Comparison of ENCODE assay signal across 10 cellular contexts in genomic region chr1:116824631-116825399, GRCh38.
DNase-seq lines count a peak whose midpoint lies in the region; ATAC-seq and TF ChIP-seq lines count a peak whose summit lies in the region.
"Had no signal": no experiment of that assay in that cellular context is flagged by ENCODE, and none has a peak within 500 bp of the region (broad histone marks: within the 10 kb centered on the region; RNA-seq: fewer than 3 reads in every experiment).

No MANE protein-coding gene starts in this region.

- peaks cover 45% of the 10 kb centered on the region for H3K4me1 ChIP-seq in DND-41 (ENCODE audit: insufficient read depth, low read length)
- H3K4me1 ChIP-seq in mucosa of rectum (ENCODE audit: control insufficient read depth in 2 of 2, insufficient read depth in 2 of 2, low read length in 2 of 2) = peaks cover 28 to 31% of the 10 kb centered on the region in 2 donors
- H3K4me1 ChIP-seq: left lung had no signal

- no peak overlapping the region for H3K4me2 ChIP-seq in DND-41 (ENCODE audit: insufficient read depth, low read length)

- H3K27me3 ChIP-seq in DND-41 (ENCODE audit: insufficient read depth, low read length, poor library complexity) = no peaks in the 10 kb centered on the region
- H3K27me3 ChIP-seq in mucosa of rectum (ENCODE audit: control insufficient read depth in 2 of 2, insufficient read depth in 2 of 2, low read length in 2 of 2) = no peaks in the 10 kb centered on the region
- H3K27me3 ChIP-seq: left lung had no signal

- peaks cover 11% of the 10 kb centered on the region for H3K36me3 Mint-ChIP-seq in activated T-helper 1 cell treated with anti-CD3 and anti-CD28 coated beads, Interleukin-12 subunit alpha, Interleukin-12 subunit beta, Interleukin-2, Interleukin-4 antibody, amounts not matched to agents 30 ng/mL and 10 ng/mL and 1 ng/mL, durations not matched to agents 14 hours and 24 hours and 36 hours (ENCODE audit: low read depth)

- ATAC-seq in DND-41 (ENCODE audit: insufficient read depth, low read depth) (no peak), GM19351 (IDR thresholded peaks at IDR 0.05; ENCODE audit: unreplicated experiment) (no peak)
- ATAC-seq: left lung had no signal

- H3K27me3 Mint-ChIP-seq in activated T-helper 1 cell treated with anti-CD3 and anti-CD28 coated beads, Interleukin-12 subunit alpha, Interleukin-12 subunit beta, Interleukin-2, Interleukin-4 antibody, amounts not matched to agents 30 ng/mL and 10 ng/mL and 1 ng/mL, durations not matched to agents 14 hours and 24 hours and 36 hours (ENCODE audit: insufficient read depth) = no peaks in the 10 kb centered on the region

- peak overlapping the region; percentile 95 for H3K27ac Mint-ChIP-seq in activated T-helper 1 cell treated with anti-CD3 and anti-CD28 coated beads, Interleukin-12 subunit alpha, Interleukin-12 subunit beta, Interleukin-2, Interleukin-4 antibody, amounts not matched to agents 30 ng/mL and 10 ng/mL and 1 ng/mL, durations not matched to agents 14 hours and 24 hours and 36 hours

- H3K9ac ChIP-seq in DND-41 (ENCODE audit: low read depth, low read length) = no peak overlapping the region
- peak overlapping the region in 1 of 2 donors; percentile 79 for H3K9ac ChIP-seq in mucosa of rectum (ENCODE audit: low read depth in 1 of 2, low read length in 2 of 2)

- peak overlapping the region; percentile 94 for H3K27ac ChIP-seq in DND-41 (ENCODE audit: low read length)
- H3K27ac ChIP-seq in mucosa of rectum (ENCODE audit: low read depth in 2 of 2, low read length in 2 of 2) = peak overlapping the region; percentile 87 to 88
- H3K27ac ChIP-seq: left lung had no signal

- H3K4me3 Mint-ChIP-seq in activated T-helper 1 cell treated with anti-CD3 and anti-CD28 coated beads, Interleukin-12 subunit alpha, Interleukin-12 subunit beta, Interleukin-2, Interleukin-4 antibody, amounts not matched to agents 30 ng/mL and 10 ng/mL and 1 ng/mL, durations not matched to agents 14 hours and 24 hours and 36 hours = peak overlapping the region; percentile 70

- TF ChIP-seq CTCF in DND-41 (IDR thresholded peaks at IDR 0.05; ENCODE audit: borderline replicate concordance, extremely low read depth, low read length, poor library complexity, severe bottlenecking) = no peak

- no peaks in the 10 kb centered on the region for H3K9me3 ChIP-seq in DND-41 (ENCODE audit: insufficient read depth, low read length, severe bottlenecking)
- H3K9me3 ChIP-seq in mucosa of rectum (ENCODE audit: control insufficient read depth in 2 of 2, low read length in 2 of 2) = peaks cover 0 to 3% of the 10 kb centered on the region in 2 donors
- H3K9me3 ChIP-seq: left lung had no signal

- H2AFZ ChIP-seq in DND-41 (ENCODE audit: low read depth, low read length) = peak overlapping the region; percentile 63; the same call in 1 of the 2 replicates

- no peak overlapping the region for H3K4me3 ChIP-seq in DND-41 (ENCODE audit: low read depth in 1 of 2, low read length in 2 of 2)
- peak overlapping the region; percentile 54 to 56 for H3K4me3 ChIP-seq in mucosa of rectum (ENCODE audit: low read length in 2 of 2)
- H3K4me3 ChIP-seq: left lung had no signal

- intact Hi-C loops in activated T-helper 1 cell treated with anti-CD3 and anti-CD28 coated beads, Interleukin-12 subunit alpha, Interleukin-12 subunit beta, Interleukin-2, Interleukin-4 antibody, amounts not matched to agents 30 ng/mL and 10 ng/mL and 1 ng/mL, durations not matched to agents 14 hours and 24 hours and 36 hours (cut with micrococcal nuclease) = loop anchor here (5.0 kb wide), 3 partner anchors 87 to 448 kb away; no protein-coding TSS in a partner anchor

- peaks cover 64% of the 10 kb centered on the region for H3K4me1 Mint-ChIP-seq in activated T-helper 1 cell treated with anti-CD3 and anti-CD28 coated beads, Interleukin-12 subunit alpha, Interleukin-12 subunit beta, Interleukin-2, Interleukin-4 antibody, amounts not matched to agents 30 ng/mL and 10 ng/mL and 1 ng/mL, durations not matched to agents 14 hours and 24 hours and 36 hours (ENCODE audit: low read depth)

- DNase-seq in DND-41 (no peak), NCI-H187 (lab: John Stamatoyannopoulos, UW) (peak; percentile 32 to 51), HK-2 (ENCODE audit: unreplicated experiment) (no peak)
- DNase-seq in activated T-helper 1 cell treated with anti-CD3 and anti-CD28 coated beads, Interleukin-12 subunit alpha, Interleukin-12 subunit beta, Interleukin-2, Interleukin-4 antibody, amounts not matched to agents 30 ng/mL and 10 ng/mL and 1 ng/mL, durations not matched to agents 14 hours and 24 hours and 36 hours (ENCODE audit: low spot score) = no peak
- no peak for DNase-seq in effector CD4-positive, alpha-beta T cell
- no peak for DNase-seq in stimulated activated CD4-positive, alpha-beta T cell treated with anti-CD3 and anti-CD28 coated beads, Interleukin-4, amount 100 ng/mL, for 4 hours
- DNase-seq: erythroblast, left lung had no signal

- no peaks in the 10 kb centered on the region for H3K79me2 ChIP-seq in DND-41 (ENCODE audit: insufficient read depth, low read length)

- peaks cover 10% of the 10 kb centered on the region for H3K9me3 Mint-ChIP-seq in activated T-helper 1 cell treated with anti-CD3 and anti-CD28 coated beads, Interleukin-12 subunit alpha, Interleukin-12 subunit beta, Interleukin-2, Interleukin-4 antibody, amounts not matched to agents 30 ng/mL and 10 ng/mL and 1 ng/mL, durations not matched to agents 14 hours and 24 hours and 36 hours

- H4K20me1 ChIP-seq in DND-41 (ENCODE audit: insufficient read depth, low read length) = no peaks in the 10 kb centered on the region

- H3K36me3 ChIP-seq in DND-41 (ENCODE audit: insufficient read depth, low read length) = no peaks in the 10 kb centered on the region
- H3K36me3 ChIP-seq in mucosa of rectum (ENCODE audit: control insufficient read depth in 2 of 2, insufficient read depth in 2 of 2, low read length in 2 of 2) = no peaks in the 10 kb centered on the region
- H3K36me3 ChIP-seq: left lung had no signal

Comparison
In these comparisons a context has a peak if more than half of its experiments do, and no peak if none do; other contexts are left out.
1. DNase-seq: peak in NCI-H187 (2 of 2); none in DND-41 (single experiment), activated T-helper 1 cell treated with anti-CD3 and anti-CD28 coated beads, Interleukin-12 subunit alpha, Interleukin-12 subunit beta, Interleukin-2, Interleukin-4 antibody, amounts not matched to agents 30 ng/mL and 10 ng/mL and 1 ng/mL, durations not matched to agents 14 hours and 24 hours and 36 hours (single experiment), HK-2 (single experiment), effector CD4-positive, alpha-beta T cell (single experiment) and stimulated activated CD4-positive, alpha-beta T cell treated with anti-CD3 and anti-CD28 coated beads, Interleukin-4, amount 100 ng/mL, for 4 hours (0 of 2).
2. H3K4me3 ChIP-seq: peak in mucosa of rectum (2 of 2); none in DND-41 (0 of 2).